In the genomic region with DNA sequence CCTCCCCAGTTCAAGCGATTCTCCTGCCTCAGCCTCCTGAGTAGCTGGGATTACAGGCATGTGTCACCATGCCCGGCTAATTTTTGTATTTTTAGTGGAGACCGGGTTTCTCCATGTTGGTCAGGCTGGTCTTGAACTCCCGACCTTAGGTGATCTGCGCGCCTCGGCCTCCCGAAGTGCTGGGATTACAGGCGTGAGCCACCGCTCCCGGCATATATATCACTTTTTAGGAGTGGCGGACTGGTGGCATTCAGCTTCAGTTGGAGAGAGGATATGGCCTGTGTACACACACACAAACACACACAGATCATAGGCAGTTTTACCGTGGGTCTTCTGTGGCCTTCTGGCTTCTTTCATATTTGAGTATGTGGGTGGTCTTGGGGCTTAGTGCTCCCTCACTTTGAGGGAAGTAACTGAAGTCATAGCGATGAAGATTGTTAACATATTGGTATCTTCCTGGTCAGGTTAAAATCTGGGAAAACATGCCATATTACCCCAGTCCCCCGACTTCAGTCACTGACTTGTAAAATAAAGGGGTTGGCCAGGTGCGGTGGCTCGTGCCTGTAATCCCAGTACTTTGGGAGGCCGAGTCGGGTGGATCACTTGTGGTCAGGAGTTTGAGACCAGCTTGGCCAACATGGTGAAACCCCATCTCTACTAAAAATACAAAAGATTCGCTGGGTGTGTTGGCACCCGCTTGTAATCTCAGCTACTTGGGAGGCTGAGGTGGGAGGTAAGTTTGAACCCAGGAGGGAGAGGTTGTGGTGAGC, we compare ENCODE assay signal across 8 cellular contexts. TPM values are rescaled to one million over a fixed set of nuclear protein-coding genes. Genes with fewer than 3 reads are reported as not detected.
DNase-seq lines count a peak whose midpoint lies in the region; ATAC-seq and TF ChIP-seq lines count a peak whose summit lies in the region.
"Not testable (repeated sequence)": the region's sequence is repeated elsewhere in the genome, so short reads cannot be mapped to it uniquely, and the experiment has no call there.

No MANE protein-coding gene starts in this region.

- 84% methylated on average over 11 of the region's 21 CpGs for WGBS in right lobe of liver (ENCODE audit: insufficient coverage, low coverage, low lambda C conversion rate, missing lambda C conversion rate)
- WGBS in trophoblast cell (ENCODE audit: extremely low coverage, insufficient coverage, insufficient read length) = no CpG with 5 or more reads among the region's 21 CpGs

- not testable (repeated sequence) for H3K27ac ChIP-seq in Karpas-422 (ENCODE audit: low read length); trophoblast cell (ENCODE audit: low read depth, low read length)
- H3K27ac ChIP-seq in right lobe of liver = peak overlapping the region in 2 of 3 donors; percentile 76 to 78

- not testable (repeated sequence) for H3K23ac ChIP-seq in trophoblast cell (ENCODE audit: low read length)

- H3K4me1 ChIP-seq in Karpas-422 (ENCODE audit: low read length) = peaks cover 32% of the 10 kb centered on the region
- peaks cover 0 to 34% (median 9%) of the 10 kb centered on the region in 4 donors for H3K4me1 ChIP-seq in right lobe of liver
- not testable (repeated sequence) for H3K4me1 ChIP-seq in trophoblast cell (ENCODE audit: control insufficient read depth in 1 of 2, insufficient read depth in 2 of 2, low read length in 2 of 2)

- H4K8ac ChIP-seq in trophoblast cell (ENCODE audit: low read depth, low read length) = not testable (repeated sequence)

- not testable (repeated sequence) for H2AK5ac ChIP-seq in trophoblast cell (ENCODE audit: low read length)

- not testable (repeated sequence) for ATAC-seq in activated CD4-positive, alpha-beta T cell treated with anti-CD3 and anti-CD28 coated beads for 36 hours; effector memory CD8-positive, alpha-beta T cell (replicated peaks); right lobe of liver; stimulated activated naive CD8-positive, alpha-beta T cell treated with anti-CD3 and anti-CD28 coated beads, Interleukin-15, amount 100 ng/mL, for 72 hours

- not testable (repeated sequence) for H4K91ac ChIP-seq in trophoblast cell (ENCODE audit: low read depth, low read length)

- POLR2A ChIA-PET in activated CD4-positive, alpha-beta T cell treated with anti-CD3 and anti-CD28 coated beads for 36 hours (lab: Charles Lee) = interaction anchor here (1.0 kb wide), 1 partner anchor 56 kb away, joined by 3 read pairs; no protein-coding TSS in a partner anchor

- H3K36me3 ChIP-seq in Karpas-422 (ENCODE audit: insufficient read depth, low read length) = not testable (repeated sequence)
- H3K36me3 ChIP-seq in right lobe of liver = peaks cover 0 to 37% (median 22%) of the 10 kb centered on the region in 4 donors
- H3K36me3 ChIP-seq in trophoblast cell (ENCODE audit: control insufficient read depth in 1 of 2, insufficient read depth in 2 of 2, low read length in 2 of 2) = peaks cover 35% of the 10 kb centered on the region in 2 experiments

- H3K9me2 ChIP-seq in Karpas-422 (replicated peaks; ENCODE audit: insufficient read depth, low read length) = not testable (repeated sequence)

- H3K4me2 ChIP-seq in Karpas-422 (ENCODE audit: low read depth, low read length, poor library complexity, severe bottlenecking) = peak overlapping the region; percentile 95
- not testable (repeated sequence) for H3K4me2 ChIP-seq in trophoblast cell (ENCODE audit: low read length)

- H3K18ac ChIP-seq in trophoblast cell (ENCODE audit: low read length) = not testable (repeated sequence)

- H3K27me3 Mint-ChIP-seq in activated CD4-positive, alpha-beta T cell treated with anti-CD3 and anti-CD28 coated beads for 36 hours; activated naive CD8-positive, alpha-beta T cell treated with anti-CD3 and anti-CD28 coated beads for 36 hours; effector memory CD8-positive, alpha-beta T cell; stimulated activated naive CD8-positive, alpha-beta T cell treated with anti-CD3 and anti-CD28 coated beads, Interleukin-15, amount 100 ng/mL, for 72 hours: not testable (repeated sequence)

- not testable (repeated sequence) for H3K9me3 Mint-ChIP-seq in activated CD4-positive, alpha-beta T cell treated with anti-CD3 and anti-CD28 coated beads for 36 hours (ENCODE audit: low read depth); activated naive CD8-positive, alpha-beta T cell treated with anti-CD3 and anti-CD28 coated beads for 36 hours; effector memory CD8-positive, alpha-beta T cell; stimulated activated naive CD8-positive, alpha-beta T cell treated with anti-CD3 and anti-CD28 coated beads, Interleukin-15, amount 100 ng/mL, for 72 hours

- H3K4me3 Mint-ChIP-seq in activated CD4-positive, alpha-beta T cell treated with anti-CD3 and anti-CD28 coated beads for 36 hours = peak overlapping the region; percentile 83
- peak overlapping the region; percentile 96 for H3K4me3 Mint-ChIP-seq in activated naive CD8-positive, alpha-beta T cell treated with anti-CD3 and anti-CD28 coated beads for 36 hours
- H3K4me3 Mint-ChIP-seq in effector memory CD8-positive, alpha-beta T cell = peak overlapping the region; percentile 95 to 96
- H3K4me3 Mint-ChIP-seq in stimulated activated naive CD8-positive, alpha-beta T cell treated with anti-CD3 and anti-CD28 coated beads, Interleukin-15, amount 100 ng/mL, for 72 hours = peak overlapping the region; percentile 37 to 95

- not testable (repeated sequence) for H2BK12ac ChIP-seq in trophoblast cell (ENCODE audit: low read length)

- H3K4me3 ChIP-seq in AG10803 (ENCODE audit: low read length) (peak overlapping the region; percentile 26; the same call in 1 of the 2 replicates), right lobe of liver (peak overlapping the region; percentile 84 to 96 (median 94))
- H3K4me3 ChIP-seq in Karpas-422 (ENCODE audit: low read length); trophoblast cell (ENCODE audit: low read depth, low read length): not testable (repeated sequence)

- H3K79me2 ChIP-seq in Karpas-422 (ENCODE audit: low read length) (peaks cover 54% of the 10 kb centered on the region), trophoblast cell (ENCODE audit: control insufficient read depth, insufficient read depth, low read length, poor library complexity) (peaks cover 11% of the 10 kb centered on the region)

- not testable (repeated sequence) for H4K12ac ChIP-seq in trophoblast cell (ENCODE audit: low read depth, low read length)

- peaks cover 26% of the 10 kb centered on the region for H3K36me3 Mint-ChIP-seq in activated CD4-positive, alpha-beta T cell treated with anti-CD3 and anti-CD28 coated beads for 36 hours (ENCODE audit: low read depth)
- H3K36me3 Mint-ChIP-seq in activated naive CD8-positive, alpha-beta T cell treated with anti-CD3 and anti-CD28 coated beads for 36 hours = not testable (repeated sequence)
- peaks cover 53% of the 10 kb centered on the region for H3K36me3 Mint-ChIP-seq in effector memory CD8-positive, alpha-beta T cell (ENCODE audit: insufficient read depth)

- not testable (repeated sequence) for H3K27me3 ChIP-seq in Karpas-422 (ENCODE audit: low read length); right lobe of liver; trophoblast cell (ENCODE audit: insufficient read depth, low read length)

- not testable (repeated sequence) for H2BK5ac ChIP-seq in trophoblast cell (ENCODE audit: low read depth, low read length, poor library complexity)

- not testable (repeated sequence) for TF ChIP-seq POLR2A in right lobe of liver (IDR thresholded peaks at IDR 0.05)

- peak overlapping the region; percentile 26 for H3K27ac Mint-ChIP-seq in activated CD4-positive, alpha-beta T cell treated with anti-CD3 and anti-CD28 coated beads for 36 hours
- not testable (repeated sequence) for H3K27ac Mint-ChIP-seq in activated naive CD8-positive, alpha-beta T cell treated with anti-CD3 and anti-CD28 coated beads for 36 hours; stimulated activated naive CD8-positive, alpha-beta T cell treated with anti-CD3 and anti-CD28 coated beads, Interleukin-15, amount 100 ng/mL, for 72 hours
- peak overlapping the region in 1 of 2 donors; percentile 89 for H3K27ac Mint-ChIP-seq in effector memory CD8-positive, alpha-beta T cell

- CTCF ChIA-PET in activated CD4-positive, alpha-beta T cell treated with anti-CD3 and anti-CD28 coated beads for 36 hours (lab: Charles Lee) = interaction anchor here (0.9 to 2.2 kb wide), 2 partner anchors 14 to 58 kb away, joined by 3 to 12 read pairs; a partner anchor contains a TSS

- H3K79me1 ChIP-seq in trophoblast cell (ENCODE audit: low read length) = not testable (repeated sequence)

- not testable (repeated sequence) for DNase-seq in AG10803 (ENCODE audit: low read depth); Karpas-422; activated CD4-positive, alpha-beta T cell treated with anti-CD3 and anti-CD28 coated beads for 36 hours; activated naive CD8-positive, alpha-beta T cell treated with anti-CD3 and anti-CD28 coated beads for 36 hours; effector memory CD8-positive, alpha-beta T cell; right lobe of liver; trophoblast cell; stimulated activated naive CD8-positive, alpha-beta T cell treated with anti-CD3 and anti-CD28 coated beads, Interleukin-15, amount 100 ng/mL, for 72 hours

- H3K14ac ChIP-seq in trophoblast cell (ENCODE audit: low read length) = not testable (repeated sequence)

- intact Hi-C loops in activated CD4-positive, alpha-beta T cell treated with anti-CD3 and anti-CD28 coated beads for 36 hours (cut with DNase I, micrococcal nuclease) = loop anchor here in 1 of 2 experiments (5.0 to 10.0 kb wide), 3 partner anchors 620 to 1445 kb away; partner anchors contain the start of genes ECD, FAM149B1 and SAMD8
- intact Hi-C loops in right lobe of liver (cut with DNase I) = not testable (repeated sequence)

- not testable (repeated sequence) for H3K9me3 ChIP-seq in Karpas-422 (ENCODE audit: low read length); right lobe of liver; trophoblast cell (ENCODE audit: insufficient read depth, low read depth, low read length)

- H3K9ac ChIP-seq in Karpas-422 (ENCODE audit: low read length); trophoblast cell (ENCODE audit: low read length): not testable (repeated sequence)

- H2BK120ac ChIP-seq in trophoblast cell (ENCODE audit: insufficient read depth, low read length, poor library complexity) = not testable (repeated sequence)

- not testable (repeated sequence) for H2AFZ ChIP-seq in Karpas-422 (ENCODE audit: low read length); trophoblast cell (ENCODE audit: insufficient read depth, low read length, poor library complexity)

- peak overlapping the region; percentile 72 for H3K4ac ChIP-seq in trophoblast cell (ENCODE audit: low read depth, low read length)

- H4K20me1 ChIP-seq in Karpas-422 (ENCODE audit: insufficient read depth, low read depth, low read length) = not testable (repeated sequence)

- H3K4me1 Mint-ChIP-seq in activated CD4-positive, alpha-beta T cell treated with anti-CD3 and anti-CD28 coated beads for 36 hours = peaks cover 38% of the 10 kb centered on the region
- peaks cover 35% of the 10 kb centered on the region for H3K4me1 Mint-ChIP-seq in activated naive CD8-positive, alpha-beta T cell treated with anti-CD3 and anti-CD28 coated beads for 36 hours
- H3K4me1 Mint-ChIP-seq in effector memory CD8-positive, alpha-beta T cell (ENCODE audit: low read depth in 2 of 2) = peaks cover 26 to 28% of the 10 kb centered on the region in 2 donors
- H3K4me1 Mint-ChIP-seq in stimulated activated naive CD8-positive, alpha-beta T cell treated with anti-CD3 and anti-CD28 coated beads, Interleukin-15, amount 100 ng/mL, for 72 hours = peaks cover 40% of the 10 kb centered on the region

- not testable (repeated sequence) for TF ChIP-seq CTCF in AG10803 (conservative IDR thresholded peaks at IDR 0.05; ENCODE audit: low read length); right lobe of liver (IDR thresholded peaks at IDR 0.05)

RNA-seq across cellular contexts. Expression of gene ZSWIM8, which starts 1.8 kb away (rescaled TPM):
- total RNA-seq in Karpas-422 (2014; rRNA removed; shearing (Covaris generic); ENCODE audit: low replicate concordance) = 33.0 and 49.5 TPM in 2 replicates
- total RNA-seq in activated CD4-positive, alpha-beta T cell treated with anti-CD3 and anti-CD28 coated beads for 36 hours = 10 to 100 TPM; 40.1 to 67.3 TPM
- 10 to 100 TPM; 31.0 to 35.5 TPM for total RNA-seq in activated naive CD8-positive, alpha-beta T cell treated with anti-CD3 and anti-CD28 coated beads for 36 hours
- total RNA-seq in right lobe of liver = 100 to 1,000 TPM in 1 of 6 experiments, 10 to 100 TPM in 5; 52.2 to 107 (median 77.5) TPM
- 129 and 133 TPM in 2 replicates for polyA plus RNA-seq in trophoblast cell (2013)

RNA-seq across cellular contexts. Expression of gene CHCHD1, which starts 5.4 kb away (rescaled TPM):
- total RNA-seq in Karpas-422 (2014; rRNA removed; shearing (Covaris generic); ENCODE audit: low replicate concordance) = 39.0 and 57.5 TPM in 2 replicates
- 10 to 100 TPM; 12.7 to 37.1 TPM for total RNA-seq in activated CD4-positive, alpha-beta T cell treated with anti-CD3 and anti-CD28 coated beads for 36 hours
- total RNA-seq in activated naive CD8-positive, alpha-beta T cell treated with anti-CD3 and anti-CD28 coated beads for 36 hours = 10 to 100 TPM; 34.8 to 38.6 TPM
- 10 to 100 TPM; 13.0 to 25.1 (median 17.4) TPM for total RNA-seq in right lobe of liver
- 119 and 120 TPM in 2 replicates for polyA plus RNA-seq in trophoblast cell (2013)

RNA-seq across cellular contexts. Expression of gene NDST2, which starts 24.2 kb away (rescaled TPM):
- total RNA-seq in Karpas-422 (2014; rRNA removed; shearing (Covaris generic); ENCODE audit: low replicate concordance) = 38.2 and 47.0 TPM in 2 replicates
- total RNA-seq in activated CD4-positive, alpha-beta T cell treated with anti-CD3 and anti-CD28 coated beads for 36 hours = 10 to 100 TPM; 54.7 to 65.0 TPM
- 10 to 100 TPM; 45.9 to 49.7 TPM for total RNA-seq in activated naive CD8-positive, alpha-beta T cell treated with anti-CD3 and anti-CD28 coated beads for 36 hours
- total RNA-seq in right lobe of liver = 10 to 100 TPM in 5 of 6 experiments, 1 to 10 TPM in 1; 9.5 to 14.8 (median 12.2) TPM
- polyA plus RNA-seq in trophoblast cell (2013) = 13.2 and 14.3 TPM in 2 replicates

RNA-seq across cellular contexts. Expression of gene SEC24C, which starts 43.0 kb away (rescaled TPM):
- total RNA-seq in Karpas-422 (2014; rRNA removed; shearing (Covaris generic); ENCODE audit: low replicate concordance) = 50.6 and 84.6 TPM in 2 replicates
- total RNA-seq in activated CD4-positive, alpha-beta T cell treated with anti-CD3 and anti-CD28 coated beads for 36 hours = 10 to 100 TPM; 84.6 to 88.2 TPM
- 10 to 100 TPM; 74.6 to 74.9 TPM for total RNA-seq in activated naive CD8-positive, alpha-beta T cell treated with anti-CD3 and anti-CD28 coated beads for 36 hours
- total RNA-seq in right lobe of liver = 10 to 100 TPM; 39.4 to 43.4 (median 41.0) TPM
- 62.6 and 66.3 TPM in 2 replicates for polyA plus RNA-seq in trophoblast cell (2013)
